In the genomic region with DNA sequence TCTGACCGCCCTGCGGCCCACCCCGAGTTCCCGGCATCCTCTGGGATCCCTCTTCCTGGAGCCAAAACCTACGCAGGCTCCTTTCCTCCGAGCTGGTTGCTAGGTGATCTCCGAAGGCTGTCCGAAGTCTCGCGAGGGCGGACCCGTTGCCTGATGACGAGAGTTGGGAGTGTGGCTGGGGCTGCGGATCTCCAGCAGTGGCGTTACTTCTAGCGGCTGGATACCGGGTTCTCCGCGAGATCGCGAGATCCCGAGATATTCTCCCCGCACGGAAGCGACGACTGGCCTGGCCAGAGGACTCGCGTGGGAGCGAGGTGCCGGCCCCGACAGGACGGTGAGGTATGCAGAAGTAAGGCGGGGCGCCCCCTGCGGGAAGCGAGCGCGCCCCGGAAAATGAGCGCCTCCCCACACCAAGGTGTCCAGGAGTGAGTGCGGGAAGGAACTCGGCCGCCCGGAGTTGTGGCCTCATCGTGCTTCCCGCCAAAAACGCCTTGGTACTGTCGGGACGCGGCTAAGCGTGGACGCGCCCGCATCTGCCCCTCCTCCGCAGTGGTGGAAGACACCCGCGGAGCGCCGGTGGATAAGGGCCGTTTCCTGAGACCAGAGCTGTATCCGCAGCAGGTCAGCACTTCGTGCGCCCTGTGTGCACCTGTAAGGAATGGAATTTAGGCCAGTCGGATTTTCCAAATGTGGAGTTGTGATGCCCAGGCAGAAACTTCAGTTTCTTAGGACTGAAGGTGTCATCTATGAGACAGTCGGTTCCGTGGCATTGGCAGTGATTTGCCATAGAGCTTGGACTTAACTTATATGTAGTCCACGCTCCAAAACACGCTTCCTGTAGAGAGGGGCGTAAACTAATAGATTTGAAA, we compare ENCODE assay signal across 1 cellular context.
TF ChIP-seq lines count a peak whose summit lies in the region.

A gene (plus strand): TSS at position 146 of the 869 bp plus-strand sequence. CDS start 1,426 bp downstream, outside the sequence.

TF ChIP-seq in HepG2, 621 proteins besides CTCF, POLR2A, EP300 and RAD21 (continued from another document and continues in another):
- TF ChIP-seq ZBTB7B (CRISPR knock-in tag; IDR thresholded peaks at IDR 0.05) = peak; percentile 24; the same call in 1 of the 2 replicates
- TF ChIP-seq, protein P1, sequence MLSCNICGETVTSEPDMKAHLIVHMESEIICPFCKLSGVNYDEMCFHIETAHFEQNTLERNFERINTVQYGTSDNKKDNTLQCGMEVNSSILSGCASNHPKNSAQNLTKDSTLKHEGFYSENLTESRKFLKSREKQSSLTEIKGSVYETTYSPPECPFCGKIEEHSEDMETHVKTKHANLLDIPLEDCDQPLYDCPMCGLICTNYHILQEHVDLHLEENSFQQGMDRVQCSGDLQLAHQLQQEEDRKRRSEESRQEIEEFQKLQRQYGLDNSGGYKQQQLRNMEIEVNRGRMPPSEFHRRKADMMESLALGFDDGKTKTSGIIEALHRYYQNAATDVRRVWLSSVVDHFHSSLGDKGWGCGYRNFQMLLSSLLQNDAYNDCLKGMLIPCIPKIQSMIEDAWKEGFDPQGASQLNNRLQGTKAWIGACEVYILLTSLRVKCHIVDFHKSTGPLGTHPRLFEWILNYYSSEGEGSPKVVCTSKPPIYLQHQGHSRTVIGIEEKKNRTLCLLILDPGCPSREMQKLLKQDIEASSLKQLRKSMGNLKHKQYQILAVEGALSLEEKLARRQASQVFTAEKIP (CRISPR knock-in tag; IDR thresholded peaks at IDR 0.05; ENCODE audit: borderline replicate concordance) = no peak
- TF ChIP-seq SSRP1 (CRISPR knock-in tag; IDR thresholded peaks at IDR 0.05) = peak; percentile 84; the same call in 1 of the 2 replicates
- TF ChIP-seq, protein P2, sequence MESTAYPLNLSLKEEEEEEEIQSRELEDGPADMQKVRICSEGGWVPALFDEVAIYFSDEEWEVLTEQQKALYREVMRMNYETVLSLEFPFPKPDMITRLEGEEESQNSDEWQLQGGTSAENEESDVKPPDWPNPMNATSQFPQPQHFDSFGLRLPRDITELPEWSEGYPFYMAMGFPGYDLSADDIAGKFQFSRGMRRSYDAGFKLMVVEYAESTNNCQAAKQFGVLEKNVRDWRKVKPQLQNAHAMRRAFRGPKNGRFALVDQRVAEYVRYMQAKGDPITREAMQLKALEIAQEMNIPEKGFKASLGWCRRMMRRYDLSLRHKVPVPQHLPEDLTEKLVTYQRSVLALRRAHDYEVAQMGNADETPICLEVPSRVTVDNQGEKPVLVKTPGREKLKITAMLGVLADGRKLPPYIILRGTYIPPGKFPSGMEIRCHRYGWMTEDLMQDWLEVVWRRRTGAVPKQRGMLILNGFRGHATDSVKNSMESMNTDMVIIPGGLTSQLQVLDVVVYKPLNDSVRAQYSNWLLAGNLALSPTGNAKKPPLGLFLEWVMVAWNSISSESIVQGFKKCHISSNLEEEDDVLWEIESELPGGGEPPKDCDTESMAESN (CRISPR knock-in tag; conservative IDR thresholded peaks at IDR 0.05) = 0 out of 2 replicates have a peak, but pooled peaks have one; percentile 54
- TF ChIP-seq HNRNPL (IDR thresholded peaks at IDR 0.05; ENCODE audit: low read depth, low read length) = peak; percentile 83
- TF ChIP-seq, protein P3, sequence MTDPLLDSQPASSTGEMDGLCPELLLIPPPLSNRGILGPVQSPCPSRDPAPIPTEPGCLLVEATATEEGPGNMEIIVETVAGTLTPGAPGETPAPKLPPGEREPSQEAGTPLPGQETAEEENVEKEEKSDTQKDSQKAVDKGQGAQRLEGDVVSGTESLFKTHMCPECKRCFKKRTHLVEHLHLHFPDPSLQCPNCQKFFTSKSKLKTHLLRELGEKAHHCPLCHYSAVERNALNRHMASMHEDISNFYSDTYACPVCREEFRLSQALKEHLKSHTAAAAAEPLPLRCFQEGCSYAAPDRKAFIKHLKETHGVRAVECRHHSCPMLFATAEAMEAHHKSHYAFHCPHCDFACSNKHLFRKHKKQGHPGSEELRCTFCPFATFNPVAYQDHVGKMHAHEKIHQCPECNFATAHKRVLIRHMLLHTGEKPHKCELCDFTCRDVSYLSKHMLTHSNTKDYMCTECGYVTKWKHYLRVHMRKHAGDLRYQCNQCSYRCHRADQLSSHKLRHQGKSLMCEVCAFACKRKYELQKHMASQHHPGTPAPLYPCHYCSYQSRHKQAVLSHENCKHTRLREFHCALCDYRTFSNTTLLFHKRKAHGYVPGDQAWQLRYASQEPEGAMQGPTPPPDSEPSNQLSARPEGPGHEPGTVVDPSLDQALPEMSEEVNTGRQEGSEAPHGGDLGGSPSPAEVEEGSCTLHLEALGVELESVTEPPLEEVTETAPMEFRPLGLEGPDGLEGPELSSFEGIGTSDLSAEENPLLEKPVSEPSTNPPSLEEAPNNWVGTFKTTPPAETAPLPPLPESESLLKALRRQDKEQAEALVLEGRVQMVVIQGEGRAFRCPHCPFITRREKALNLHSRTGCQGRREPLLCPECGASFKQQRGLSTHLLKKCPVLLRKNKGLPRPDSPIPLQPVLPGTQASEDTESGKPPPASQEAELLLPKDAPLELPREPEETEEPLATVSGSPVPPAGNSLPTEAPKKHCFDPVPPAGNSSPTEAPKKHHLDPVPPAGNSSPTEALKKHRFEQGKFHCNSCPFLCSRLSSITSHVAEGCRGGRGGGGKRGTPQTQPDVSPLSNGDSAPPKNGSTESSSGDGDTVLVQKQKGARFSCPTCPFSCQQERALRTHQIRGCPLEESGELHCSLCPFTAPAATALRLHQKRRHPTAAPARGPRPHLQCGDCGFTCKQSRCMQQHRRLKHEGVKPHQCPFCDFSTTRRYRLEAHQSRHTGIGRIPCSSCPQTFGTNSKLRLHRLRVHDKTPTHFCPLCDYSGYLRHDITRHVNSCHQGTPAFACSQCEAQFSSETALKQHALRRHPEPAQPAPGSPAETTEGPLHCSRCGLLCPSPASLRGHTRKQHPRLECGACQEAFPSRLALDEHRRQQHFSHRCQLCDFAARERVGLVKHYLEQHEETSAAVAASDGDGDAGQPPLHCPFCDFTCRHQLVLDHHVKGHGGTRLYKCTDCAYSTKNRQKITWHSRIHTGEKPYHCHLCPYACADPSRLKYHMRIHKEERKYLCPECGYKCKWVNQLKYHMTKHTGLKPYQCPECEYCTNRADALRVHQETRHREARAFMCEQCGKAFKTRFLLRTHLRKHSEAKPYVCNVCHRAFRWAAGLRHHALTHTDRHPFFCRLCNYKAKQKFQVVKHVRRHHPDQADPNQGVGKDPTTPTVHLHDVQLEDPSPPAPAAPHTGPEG (CRISPR knock-in tag; IDR thresholded peaks at IDR 0.05) = 0 out of 2 replicates have a peak, but pooled peaks have one; percentile 22
- TF ChIP-seq ZNF720 (CRISPR knock-in tag; IDR thresholded peaks at IDR 0.05) = no peak
- TF ChIP-seq, protein P4, sequence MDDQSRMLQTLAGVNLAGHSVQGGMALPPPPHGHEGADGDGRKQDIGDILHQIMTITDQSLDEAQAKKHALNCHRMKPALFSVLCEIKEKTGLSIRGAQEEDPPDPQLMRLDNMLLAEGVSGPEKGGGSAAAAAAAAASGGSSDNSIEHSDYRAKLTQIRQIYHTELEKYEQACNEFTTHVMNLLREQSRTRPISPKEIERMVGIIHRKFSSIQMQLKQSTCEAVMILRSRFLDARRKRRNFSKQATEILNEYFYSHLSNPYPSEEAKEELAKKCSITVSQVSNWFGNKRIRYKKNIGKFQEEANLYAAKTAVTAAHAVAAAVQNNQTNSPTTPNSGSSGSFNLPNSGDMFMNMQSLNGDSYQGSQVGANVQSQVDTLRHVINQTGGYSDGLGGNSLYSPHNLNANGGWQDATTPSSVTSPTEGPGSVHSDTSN (CRISPR knock-in tag; IDR thresholded peaks at IDR 0.05; ENCODE audit: borderline replicate concordance) = no peak
- peak; percentile 50 for TF ChIP-seq PITX1 (CRISPR knock-in tag; IDR thresholded peaks at IDR 0.05)
- TF ChIP-seq ISL2 (CRISPR knock-in tag; IDR thresholded peaks at IDR 0.05) = peak; percentile 51
- TF ChIP-seq, protein P5, sequence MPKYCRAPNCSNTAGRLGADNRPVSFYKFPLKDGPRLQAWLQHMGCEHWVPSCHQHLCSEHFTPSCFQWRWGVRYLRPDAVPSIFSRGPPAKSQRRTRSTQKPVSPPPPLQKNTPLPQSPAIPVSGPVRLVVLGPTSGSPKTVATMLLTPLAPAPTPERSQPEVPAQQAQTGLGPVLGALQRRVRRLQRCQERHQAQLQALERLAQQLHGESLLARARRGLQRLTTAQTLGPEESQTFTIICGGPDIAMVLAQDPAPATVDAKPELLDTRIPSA (CRISPR knock-in tag; IDR thresholded peaks at IDR 0.05; ENCODE audit: borderline replicate concordance) = no peak
- peak; percentile 31; the same call in 1 of the 2 replicates for TF ChIP-seq ZNF792 (CRISPR knock-in tag; IDR thresholded peaks at IDR 0.05)
- TF ChIP-seq, protein P6, sequence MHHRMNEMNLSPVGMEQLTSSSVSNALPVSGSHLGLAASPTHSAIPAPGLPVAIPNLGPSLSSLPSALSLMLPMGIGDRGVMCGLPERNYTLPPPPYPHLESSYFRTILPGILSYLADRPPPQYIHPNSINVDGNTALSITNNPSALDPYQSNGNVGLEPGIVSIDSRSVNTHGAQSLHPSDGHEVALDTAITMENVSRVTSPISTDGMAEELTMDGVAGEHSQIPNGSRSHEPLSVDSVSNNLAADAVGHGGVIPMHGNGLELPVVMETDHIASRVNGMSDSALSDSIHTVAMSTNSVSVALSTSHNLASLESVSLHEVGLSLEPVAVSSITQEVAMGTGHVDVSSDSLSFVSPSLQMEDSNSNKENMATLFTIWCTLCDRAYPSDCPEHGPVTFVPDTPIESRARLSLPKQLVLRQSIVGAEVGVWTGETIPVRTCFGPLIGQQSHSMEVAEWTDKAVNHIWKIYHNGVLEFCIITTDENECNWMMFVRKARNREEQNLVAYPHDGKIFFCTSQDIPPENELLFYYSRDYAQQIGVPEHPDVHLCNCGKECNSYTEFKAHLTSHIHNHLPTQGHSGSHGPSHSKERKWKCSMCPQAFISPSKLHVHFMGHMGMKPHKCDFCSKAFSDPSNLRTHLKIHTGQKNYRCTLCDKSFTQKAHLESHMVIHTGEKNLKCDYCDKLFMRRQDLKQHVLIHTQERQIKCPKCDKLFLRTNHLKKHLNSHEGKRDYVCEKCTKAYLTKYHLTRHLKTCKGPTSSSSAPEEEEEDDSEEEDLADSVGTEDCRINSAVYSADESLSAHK (CRISPR knock-in tag; IDR thresholded peaks at IDR 0.05; ENCODE audit: borderline replicate concordance) = no peak
- TF ChIP-seq ZNF367 (CRISPR knock-in tag; IDR thresholded peaks at IDR 0.05; ENCODE audit: borderline replicate concordance) = no peak
- no peak for TF ChIP-seq TAF15 (IDR thresholded peaks at IDR 0.05; ENCODE audit: low read depth, low read length, poor library complexity, severe bottlenecking)
- TF ChIP-seq CC2D1A (CRISPR knock-in tag; IDR thresholded peaks at IDR 0.05) = no peak
- TF ChIP-seq, protein P7, sequence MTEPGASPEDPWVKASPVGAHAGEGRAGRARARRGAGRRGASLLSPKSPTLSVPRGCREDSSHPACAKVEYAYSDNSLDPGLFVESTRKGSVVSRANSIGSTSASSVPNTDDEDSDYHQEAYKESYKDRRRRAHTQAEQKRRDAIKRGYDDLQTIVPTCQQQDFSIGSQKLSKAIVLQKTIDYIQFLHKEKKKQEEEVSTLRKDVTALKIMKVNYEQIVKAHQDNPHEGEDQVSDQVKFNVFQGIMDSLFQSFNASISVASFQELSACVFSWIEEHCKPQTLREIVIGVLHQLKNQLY (CRISPR knock-in tag; IDR thresholded peaks at IDR 0.05) = no peak
- TF ChIP-seq ZNF570 (CRISPR knock-in tag; IDR thresholded peaks at IDR 0.05; ENCODE audit: borderline replicate concordance) = no peak; the same call in 1 of the 2 replicates
- TF ChIP-seq, protein P8, sequence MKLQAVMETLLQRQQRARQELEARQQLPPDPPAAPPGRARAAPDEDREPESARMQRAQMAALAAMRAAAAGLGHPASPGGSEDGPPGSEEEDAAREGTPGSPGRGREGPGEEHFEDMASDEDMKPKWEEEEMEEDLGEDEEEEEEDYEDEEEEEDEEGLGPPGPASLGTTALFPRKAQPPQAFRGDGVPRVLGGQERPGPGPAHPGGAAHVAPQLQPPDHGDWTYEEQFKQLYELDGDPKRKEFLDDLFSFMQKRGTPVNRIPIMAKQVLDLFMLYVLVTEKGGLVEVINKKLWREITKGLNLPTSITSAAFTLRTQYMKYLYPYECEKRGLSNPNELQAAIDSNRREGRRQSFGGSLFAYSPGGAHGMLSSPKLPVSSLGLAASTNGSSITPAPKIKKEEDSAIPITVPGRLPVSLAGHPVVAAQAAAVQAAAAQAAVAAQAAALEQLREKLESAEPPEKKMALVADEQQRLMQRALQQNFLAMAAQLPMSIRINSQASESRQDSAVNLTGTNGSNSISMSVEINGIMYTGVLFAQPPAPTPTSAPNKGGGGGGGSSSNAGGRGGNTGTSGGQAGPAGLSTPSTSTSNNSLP (IDR thresholded peaks at IDR 0.05; ENCODE audit: low read depth, low read length) = no peak
- TF ChIP-seq GATAD2A (CRISPR knock-in tag; IDR thresholded peaks at IDR 0.05) = peak; percentile 61
- no peak for TF ChIP-seq ATF1 (CRISPR knock-in tag; IDR thresholded peaks at IDR 0.05)
- TF ChIP-seq RBM22 (optimal IDR thresholded peaks at IDR 0.05; ENCODE audit: low read length) = no peak
- peak; percentile 88; the same call in 1 of the 2 replicates for TF ChIP-seq ZNF224 (CRISPR knock-in tag; IDR thresholded peaks at IDR 0.05)
- TF ChIP-seq ZNF781 (CRISPR knock-in tag; IDR thresholded peaks at IDR 0.05; ENCODE audit: borderline replicate concordance, not compliant biosample characterization) = peak; percentile 71
- no peak for TF ChIP-seq BHLHE40 (IDR thresholded peaks at IDR 0.05; ENCODE audit: low read length)
- TF ChIP-seq KLF15 (CRISPR knock-in tag; IDR thresholded peaks at IDR 0.05; ENCODE audit: borderline replicate concordance) = no peak
- peak; percentile 11; the same call in 1 of the 2 replicates for TF ChIP-seq RXRB (CRISPR knock-in tag; IDR thresholded peaks at IDR 0.05; ENCODE audit: borderline replicate concordance)
- peak; percentile 25; the same call in 1 of the 2 replicates for TF ChIP-seq ZNF335 (CRISPR knock-in tag; IDR thresholded peaks at IDR 0.05)
- no peak for TF ChIP-seq ZNF496 (CRISPR knock-in tag; IDR thresholded peaks at IDR 0.05; ENCODE audit: insufficient replicate concordance)
- TF ChIP-seq ZNF296 (CRISPR knock-in tag; conservative IDR thresholded peaks at IDR 0.05) = no peak
- peak; percentile 31; the same call in 1 of the 2 replicates for TF ChIP-seq FOXA3 (CRISPR knock-in tag; IDR thresholded peaks at IDR 0.05)
- TF ChIP-seq ZMYM3 (CRISPR knock-in tag; IDR thresholded peaks at IDR 0.05) = no peak
- TF ChIP-seq ZNF7 (CRISPR knock-in tag; IDR thresholded peaks at IDR 0.05) = no peak
- TF ChIP-seq DPF2 (CRISPR knock-in tag; IDR thresholded peaks at IDR 0.05; ENCODE audit: borderline replicate concordance, low read depth) = no peak
